27 cellular contexts compared by ENCODE assay signal in genomic region chr15:87631775-87632174, GRCh38.
"Had no signal": no experiment of that assay in that cellular context is flagged by ENCODE, and none has a peak within 500 bp of the region (broad histone marks: within the 10 kb centered on the region; RNA-seq: fewer than 3 reads in every experiment).

No MANE protein-coding gene starts in this region.

- H3K9me3 ChIP-seq: ovary, psoas muscle, right lobe of liver, sigmoid colon, suprapubic skin, testis, tibial artery, transverse colon, upper lobe of right lung, uterus had no signal

- DNase-seq: natural killer cell; occipital lobe; ovary; posterior cingulate gyrus; psoas muscle; right cardiac atrium; right lobe of liver; sigmoid colon; small intestine; stimulated activated CD4-positive, alpha-beta T cell treated with anti-CD3 and anti-CD28 coated beads, Interleukin-15, amount 100 ng/mL, for 24 hours; stimulated activated CD4-positive, alpha-beta T cell treated with anti-CD3 and anti-CD28 coated beads, Interleukin-2, amount 100 ng/mL, for 24 hours; stimulated activated CD4-positive, alpha-beta T cell treated with anti-CD3 and anti-CD28 coated beads, Interleukin-2, amount 100 ng/mL, for 48 hours; stimulated activated CD4-positive, alpha-beta T cell treated with anti-CD3 and anti-CD28 coated beads, Interleukin-4, amount 100 ng/mL, for 24 hours; stimulated activated CD8-positive, alpha-beta memory T cell treated with anti-CD3 and anti-CD28 coated beads, Interleukin-4, amount 100 ng/mL, for 48 hours; stimulated activated naive CD4-positive, alpha-beta T cell; stimulated activated naive CD8-positive, alpha-beta T cell treated with anti-CD3 and anti-CD28 coated beads, Interleukin-15, amount 100 ng/mL, for 72 hours; stimulated activated naive CD8-positive, alpha-beta T cell treated with anti-CD3 and anti-CD28 coated beads, Interleukin-15, Interleukin-2, amounts not matched to agents 100 U/mL and 50 U/mL, for 24 hours; substantia nigra; testis; tibial artery; transverse colon; upper lobe of right lung; uterus had no signal

- H3K4me3 ChIP-seq: neural progenitor cell, ovary, psoas muscle, right lobe of liver, sigmoid colon, suprapubic skin, testis, tibial artery, transverse colon, upper lobe of right lung, uterus had no signal

- H3K27me3 ChIP-seq: neural progenitor cell, ovary, right lobe of liver, sigmoid colon, suprapubic skin, testis, tibial artery, transverse colon, upper lobe of right lung, uterus had no signal

- H3K79me2 ChIP-seq: parathyroid adenoma had no signal

- FAIRE-seq: small intestine had no signal

- H3K9ac ChIP-seq: neural progenitor cell, parathyroid adenoma had no signal

- H3K27ac ChIP-seq: neural progenitor cell, ovary, parathyroid adenoma, psoas muscle, right lobe of liver, sigmoid colon, suprapubic skin, testis, tibial artery, transverse colon, upper lobe of right lung, uterus had no signal

- H3K4me1 ChIP-seq: neural progenitor cell, parathyroid adenoma, psoas muscle, right lobe of liver, suprapubic skin, transverse colon, upper lobe of right lung, uterus had no signal

- H2AFZ ChIP-seq: neural progenitor cell, parathyroid adenoma had no signal

- ATAC-seq: natural killer cell; psoas muscle; right cardiac atrium; right lobe of liver; stimulated activated memory B cell treated with anti-CD40 and anti-IgM and Interleukin-4, amounts not matched to agents 10 μg/mL and 1 μg/mL and 100 μg/mL, for 72 hours; stimulated activated naive CD8-positive, alpha-beta T cell treated with anti-CD3 and anti-CD28 coated beads, Interleukin-15, amount 100 ng/mL, for 72 hours; stimulated activated naive CD8-positive, alpha-beta T cell treated with anti-CD3 and anti-CD28 coated beads, Interleukin-15, Interleukin-2, amounts not matched to agents 100 U/mL and 50 U/mL, for 24 hours; upper lobe of right lung had no signal

- H3K4me2 ChIP-seq: neural progenitor cell had no signal

- H3K36me3 ChIP-seq: neural progenitor cell, ovary, right lobe of liver, sigmoid colon, suprapubic skin, tibial artery, transverse colon, upper lobe of right lung, uterus had no signal
